Comparison of ENCODE assay signal across 9 cellular contexts in genomic region chr14:21241218-21241819, GRCh38. TPM values are rescaled to one million over a fixed set of nuclear protein-coding genes. Genes with fewer than 3 reads are reported as not detected.
DNase-seq lines count a peak whose midpoint lies in the region; ATAC-seq and TF ChIP-seq lines count a peak whose summit lies in the region.
"Had no signal": no experiment of that assay in that cellular context is flagged by ENCODE, and none has a peak within 500 bp of the region (broad histone marks: within the 10 kb centered on the region; RNA-seq: fewer than 3 reads in every experiment).

No MANE protein-coding gene starts in this region.

- intact Hi-C loops in dorsolateral prefrontal cortex (cut with DNase I), result no loop called here
- intact Hi-C loops in psoas muscle (cut with DNase I), result no loop called here

- peaks cover 4 to 64% of the 10 kb centered on the region in 2 donors for H3K36me3 ChIP-seq in psoas muscle (ENCODE audit: insufficient read depth in 1 of 2, low read depth in 1 of 2)

- 89 to 97% (median 96%) methylated on average over 1 of the region's 1 CpG for WGBS in psoas muscle, 3 donors

- H3K27me3 ChIP-seq in dorsolateral prefrontal cortex (no peaks in the 10 kb centered on the region), psoas muscle (ENCODE audit: insufficient read depth in 3 of 3, low read length in 2 of 3) (no peaks in the 10 kb centered on the region)

- H3K4me3 ChIP-seq in dorsolateral prefrontal cortex (no peak overlapping the region), psoas muscle (no peak overlapping the region)
- H3K4me3 ChIP-seq: skin epidermis had no signal

- TF ChIP-seq CTCF in dorsolateral prefrontal cortex (IDR thresholded peaks at IDR 0.05 in 54 of 56, conservative IDR thresholded peaks at IDR 0.05 in 2 of 56; ENCODE audit: low read depth in 1 of 56, partially characterized antibody in 56 of 56) (peak in 55 of 56 donors; percentile 18 to 69 (median 51)), psoas muscle (IDR thresholded peaks at IDR 0.05) (peak; percentile 35)

- peak; percentile 19 for DNase-seq in NOMO-1 treated with DMSO at 0.1 percent for 48 hours (lab: John Stamatoyannopoulos, UW; ENCODE audit: unreplicated experiment)
- DNase-seq in NOMO-1 treated with dmso at 0.1 percent for 144 hours (lab: John Stamatoyannopoulos, UW; ENCODE audit: unreplicated experiment), result no peak
- DNase-seq in NCI-H446 treated with DMSO at 0.1 percent for 48 hours (lab: John Stamatoyannopoulos, UW), result peak; percentile 8
- DNase-seq in dorsolateral prefrontal cortex, result no peak
- no peak for DNase-seq in psoas muscle
- DNase-seq in stimulated activated naive CD4-positive, alpha-beta T cell treated with Interleukin-2 at 50 U/mL for 16 hours (lab: John Stamatoyannopoulos, UW), result no peak
- DNase-seq in DMS153 (lab: John Stamatoyannopoulos, UW), result no peak

- no peak for ATAC-seq in psoas muscle
- ATAC-seq in GM18858 (IDR thresholded peaks at IDR 0.05; ENCODE audit: unreplicated experiment), result no peak

- H3K27ac ChIP-seq in dorsolateral prefrontal cortex (no peak overlapping the region), psoas muscle (no peak overlapping the region)
- H3K27ac ChIP-seq: skin epidermis had no signal

- H3K4me1 ChIP-seq in psoas muscle, result peaks cover 13% of the 10 kb centered on the region

- no peaks in the 10 kb centered on the region for H3K9me3 ChIP-seq in psoas muscle

RNA-seq across cellular contexts. Expression of gene HNRNPC, which starts 27.9 kb away (rescaled TPM):
- total RNA-seq in dorsolateral prefrontal cortex (100 to 1,000 TPM; 304 to 455 (median 370) TPM), psoas muscle (100 to 1,000 TPM; 217 to 310 (median 245) TPM)
- polyA plus RNA-seq in psoas muscle, result 100 to 1,000 TPM; 215 to 290 (median 282) TPM

RNA-seq across cellular contexts. Expression of gene RPGRIP1, which starts 38.6 kb away (rescaled TPM):
- total RNA-seq in dorsolateral prefrontal cortex (1 to 10 TPM in 10 of 120 experiments, under 1 TPM in 36, not detected in 74; 0.15 to 2.3 (median 0.56) TPM), psoas muscle (not detected)
- under 1 TPM in 2 of 3 donors, not detected in 1; 0.04 to 0.15 TPM for polyA plus RNA-seq in psoas muscle

Comparison
In these comparisons a context has a peak if more than half of its experiments do, and no peak if none do; other contexts are left out.
1. DNase-seq: peak in NOMO-1 treated with DMSO at 0.1 percent for 48 hours (single experiment) and NCI-H446 treated with DMSO at 0.1 percent for 48 hours (single experiment); none in NOMO-1 treated with dmso at 0.1 percent for 144 hours (single experiment), dorsolateral prefrontal cortex (0 of 10), psoas muscle (0 of 2), stimulated activated naive CD4-positive, alpha-beta T cell treated with Interleukin-2 at 50 U/mL for 16 hours (single experiment) and DMS153 (single experiment).